10 cellular contexts compared by ENCODE assay signal in the genomic region with DNA sequence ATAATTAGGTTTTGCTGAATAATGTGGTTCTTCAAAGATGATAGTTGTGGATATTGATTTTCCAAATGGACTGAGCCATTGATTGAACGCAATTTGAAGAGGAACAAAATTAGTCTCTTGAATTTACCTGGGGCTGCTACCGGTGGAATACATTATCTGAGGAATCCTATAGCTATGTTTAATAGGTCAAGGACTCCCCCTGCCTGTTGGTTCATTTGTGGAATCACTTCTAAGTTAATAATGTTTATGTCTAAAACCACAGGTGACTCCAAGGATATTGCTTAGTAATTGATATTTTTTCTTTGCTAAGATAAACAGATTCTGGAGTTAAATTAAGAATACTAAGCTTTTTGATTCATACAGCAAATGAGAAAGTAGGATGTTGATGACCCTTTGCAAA.
DNase-seq lines count a peak whose midpoint lies in the region; ATAC-seq and TF ChIP-seq lines count a peak whose summit lies in the region.
"Had no signal": no experiment of that assay in that cellular context is flagged by ENCODE, and none has a peak within 500 bp of the region (broad histone marks: within the 10 kb centered on the region; RNA-seq: fewer than 3 reads in every experiment).

No MANE protein-coding gene starts in this region.

- peak; percentile 12 for TF ChIP-seq CTCF in left ventricle myocardium inferior (IDR thresholded peaks at IDR 0.05; ENCODE audit: borderline replicate concordance)
- no peak for TF ChIP-seq CTCF in right atrium auricular region (IDR thresholded peaks at IDR 0.05)
- TF ChIP-seq CTCF in endodermal cell (conservative IDR thresholded peaks at IDR 0.05): peak; percentile 74
- peak; percentile 60 for TF ChIP-seq CTCF in type B pancreatic cell (conservative IDR thresholded peaks at IDR 0.05)

- H3K4me3 Mint-ChIP-seq in endodermal cell (no peak overlapping the region), type B pancreatic cell (no peak overlapping the region)
- H3K4me3 Mint-ChIP-seq: T-helper 1 cell treated with Interleukin-12 subunit alpha and Interleukin-12 subunit beta and Interleukin-4 antibody, amounts not matched to agents 30 μg/mL and 1 μg/mL, for 36 hours had no signal

- H3K27ac Mint-ChIP-seq in endodermal cell: no peak overlapping the region
- H3K27ac Mint-ChIP-seq in type B pancreatic cell: no peak overlapping the region
- H3K27ac Mint-ChIP-seq: T-helper 1 cell treated with Interleukin-12 subunit alpha and Interleukin-12 subunit beta and Interleukin-4 antibody, amounts not matched to agents 30 μg/mL and 1 μg/mL, for 36 hours had no signal

- H3K9ac ChIP-seq in endodermal cell (ENCODE audit: extremely low read depth, low read length, poor library complexity, severe bottlenecking): no peak overlapping the region

- no peak overlapping the region for H3K27ac ChIP-seq in left ventricle myocardium inferior (replicated peaks)
- no peak overlapping the region for H3K27ac ChIP-seq in right atrium auricular region
- no peak overlapping the region for H3K27ac ChIP-seq in endodermal cell (ENCODE audit: low read depth, low read length)

- H3K27me3 ChIP-seq in left ventricle myocardium inferior (ENCODE audit: low read depth) (no peaks in the 10 kb centered on the region), right atrium auricular region (no peaks in the 10 kb centered on the region), endodermal cell (ENCODE audit: control insufficient read depth, insufficient read depth, low read length, poor library complexity, severe bottlenecking) (no peaks in the 10 kb centered on the region)

- H3K36me3 Mint-ChIP-seq in endodermal cell (ENCODE audit: low read depth) (no peaks in the 10 kb centered on the region), type B pancreatic cell (no peaks in the 10 kb centered on the region)

- intact Hi-C loops in left ventricle myocardium inferior (cut with micrococcal nuclease): no loop called here

- no peaks in the 10 kb centered on the region for H3K36me3 ChIP-seq in left ventricle myocardium inferior
- H3K36me3 ChIP-seq in right atrium auricular region: no peaks in the 10 kb centered on the region
- H3K36me3 ChIP-seq in endodermal cell (ENCODE audit: control insufficient read depth, insufficient read depth, low read length): no peaks in the 10 kb centered on the region

- no peaks in the 10 kb centered on the region for H3K27me3 Mint-ChIP-seq in endodermal cell (ENCODE audit: insufficient read depth)
- no peaks in the 10 kb centered on the region for H3K27me3 Mint-ChIP-seq in type B pancreatic cell

- H3K4me1 Mint-ChIP-seq in endodermal cell: no peaks in the 10 kb centered on the region
- H3K4me1 Mint-ChIP-seq in type B pancreatic cell (ENCODE audit: unreplicated experiment): no peaks in the 10 kb centered on the region

- DNase-seq in left ventricle myocardium inferior (no peak), right atrium auricular region (ENCODE audit: low spot score) (no peak), NCI-H69 (lab: John Stamatoyannopoulos, UW) (peak; percentile 68), endodermal cell (no peak), type B pancreatic cell (ENCODE audit: extremely low spot score, unreplicated experiment) (no peak)
- DNase-seq: hippocampal formation had no signal

- H3K9me3 ChIP-seq in left ventricle myocardium inferior (replicated peaks): peaks cover 10% of the 10 kb centered on the region
- H3K9me3 ChIP-seq in right atrium auricular region: no peaks in the 10 kb centered on the region
- peaks cover 12% of the 10 kb centered on the region for H3K9me3 ChIP-seq in endodermal cell (ENCODE audit: control insufficient read depth, low read length)

- H3K9me3 Mint-ChIP-seq in endodermal cell (peaks cover 15% of the 10 kb centered on the region), type B pancreatic cell (no peaks in the 10 kb centered on the region)

- no peak overlapping the region for H3K4me3 ChIP-seq in left ventricle myocardium inferior
- no peak overlapping the region for H3K4me3 ChIP-seq in right atrium auricular region
- no peak overlapping the region for H3K4me3 ChIP-seq in endodermal cell (ENCODE audit: low read length)

- H3K4me1 ChIP-seq in left ventricle myocardium inferior (no peaks in the 10 kb centered on the region), right atrium auricular region (no peaks in the 10 kb centered on the region), endodermal cell (ENCODE audit: control insufficient read depth, insufficient read depth, low read length) (no peaks in the 10 kb centered on the region)

- 44 to 61% methylated on average over 1 to 2 of the region's 2 CpGs for WGBS in endodermal cell (ENCODE audit: insufficient coverage in 1 of 2, insufficient read length in 1 of 2), 2 experiments

- no peak for ATAC-seq in GM21528 (IDR thresholded peaks at IDR 0.05; ENCODE audit: low FRiP score, unreplicated experiment)
- ATAC-seq in GM19324 (IDR thresholded peaks at IDR 0.05; ENCODE audit: low FRiP score, unreplicated experiment): no peak
- ATAC-seq in HG02763 (IDR thresholded peaks at IDR 0.05; ENCODE audit: unreplicated experiment): no peak

Comparison
In these comparisons a context has a peak if more than half of its experiments do, and no peak if none do; other contexts are left out.
1. CTCF ChIP-seq: peak in left ventricle myocardium inferior (single experiment), endodermal cell (single experiment) and type B pancreatic cell (single experiment); none in right atrium auricular region (0 of 2).